ENCODE assay signal across 8 cellular contexts in the genomic region with DNA sequence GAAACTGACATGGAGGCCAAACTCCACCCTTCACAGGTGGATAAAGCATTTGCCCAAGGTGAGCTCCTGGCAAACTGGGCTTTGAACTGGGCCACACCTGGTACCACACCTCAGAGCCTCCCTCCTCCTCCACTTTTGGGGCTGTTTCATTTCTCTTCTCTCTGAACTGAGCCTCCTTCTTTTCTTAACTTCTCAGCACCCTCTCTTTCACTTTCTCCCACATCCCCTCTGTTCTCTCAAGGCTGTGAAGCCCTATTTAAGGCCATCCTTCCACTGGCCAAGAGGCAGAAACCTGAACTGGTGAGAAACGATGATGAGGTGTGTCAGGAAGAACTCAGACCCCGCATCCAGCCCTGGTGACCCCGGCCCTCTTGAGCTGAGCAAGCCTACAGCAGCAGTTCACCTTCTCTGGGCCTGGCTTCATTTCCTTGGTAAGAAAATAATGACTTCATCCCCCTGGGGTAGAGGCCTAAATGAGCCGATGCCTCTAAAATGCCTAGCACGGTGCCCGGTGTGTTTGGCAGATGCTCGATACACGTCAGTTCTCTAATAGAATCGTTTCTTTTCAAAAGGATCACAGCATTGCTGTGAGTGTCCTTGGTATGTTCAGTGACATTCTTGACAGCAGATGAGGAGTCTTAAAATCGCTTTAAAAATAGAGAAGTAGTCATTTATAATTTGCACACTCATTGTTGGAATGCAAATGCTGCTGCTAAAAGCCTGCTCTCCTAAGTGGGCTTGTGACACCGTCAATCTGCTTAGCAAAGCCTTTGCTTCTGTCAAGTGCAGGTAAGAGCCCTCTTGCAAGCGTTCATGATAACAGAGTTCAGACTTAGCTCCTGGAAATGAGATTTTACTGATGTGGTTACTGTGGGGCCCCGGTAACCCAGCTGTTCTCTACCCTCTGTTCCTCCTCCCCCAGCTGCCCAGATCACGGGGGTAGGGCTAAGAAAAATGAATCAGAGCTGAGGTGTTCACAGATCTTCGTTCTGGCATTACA.
DNase-seq lines count a peak whose midpoint lies in the region; ATAC-seq and TF ChIP-seq lines count a peak whose summit lies in the region.
"Had no signal": no experiment of that assay in that cellular context is flagged by ENCODE, and none has a peak within 500 bp of the region (broad histone marks: within the 10 kb centered on the region; RNA-seq: fewer than 3 reads in every experiment).

No MANE protein-coding gene starts in this region.

- H3K27ac Mint-ChIP-seq in activated CD4-positive, alpha-beta T cell treated with anti-CD3 and anti-CD28 coated beads, Interleukin-2, amount 10 ng/mL, durations not matched to agents 24 days and 14 days, result peak overlapping the region; percentile 62
- H3K27ac Mint-ChIP-seq in stimulated activated memory B cell treated with anti-CD40 and anti-IgM and Interleukin-4, amounts not matched to agents 10 μg/mL and 1 μg/mL and 100 μg/mL, for 72 hours, result peak overlapping the region; percentile 73
- no peak overlapping the region for H3K27ac Mint-ChIP-seq in progenitor cell of endocrine pancreas

- intact Hi-C loops in activated CD4-positive, alpha-beta T cell treated with anti-CD3 and anti-CD28 coated beads, Interleukin-2, amount 10 ng/mL, durations not matched to agents 24 days and 14 days (cut with micrococcal nuclease), result loop anchor here (1.0 kb wide), 1 partner anchor 51 kb away; no protein-coding TSS in a partner anchor

- no peaks in the 10 kb centered on the region for H3K36me3 ChIP-seq in H7 (replicated peaks; ENCODE audit: control insufficient read depth, insufficient read depth, low read length)

- ATAC-seq in HG03095 (IDR thresholded peaks at IDR 0.05; ENCODE audit: unreplicated experiment), result peak; percentile 69
- ATAC-seq in stimulated activated memory B cell treated with anti-CD40 and anti-IgM and Interleukin-4, amounts not matched to agents 10 μg/mL and 1 μg/mL and 100 μg/mL, for 72 hours, result peak; percentile 85
- ATAC-seq: HCT116 had no signal

- peak; percentile 90 for DNase-seq in activated CD4-positive, alpha-beta T cell treated with anti-CD3 and anti-CD28 coated beads, Interleukin-2, amount 10 ng/mL, durations not matched to agents 24 days and 14 days
- DNase-seq in effector CD8-positive, alpha-beta T cell (lab: John Stamatoyannopoulos, UW), result peak; percentile 29
- no peak for DNase-seq in H7
- DNase-seq in HK-2 (ENCODE audit: unreplicated experiment), result no peak
- no peak for DNase-seq in progenitor cell of endocrine pancreas (ENCODE audit: low spot score, unreplicated experiment)

- H3K4me1 Mint-ChIP-seq in activated CD4-positive, alpha-beta T cell treated with anti-CD3 and anti-CD28 coated beads, Interleukin-2, amount 10 ng/mL, durations not matched to agents 24 days and 14 days, result peaks cover 24% of the 10 kb centered on the region
- peaks cover 21% of the 10 kb centered on the region for H3K4me1 Mint-ChIP-seq in stimulated activated memory B cell treated with anti-CD40 and anti-IgM and Interleukin-4, amounts not matched to agents 10 μg/mL and 1 μg/mL and 100 μg/mL, for 72 hours
- H3K4me1 Mint-ChIP-seq in progenitor cell of endocrine pancreas (ENCODE audit: low read depth), result no peaks in the 10 kb centered on the region

- H3K36me3 Mint-ChIP-seq in activated CD4-positive, alpha-beta T cell treated with anti-CD3 and anti-CD28 coated beads, Interleukin-2, amount 10 ng/mL, durations not matched to agents 24 days and 14 days (ENCODE audit: low read depth), result no peaks in the 10 kb centered on the region
- no peaks in the 10 kb centered on the region for H3K36me3 Mint-ChIP-seq in stimulated activated memory B cell treated with anti-CD40 and anti-IgM and Interleukin-4, amounts not matched to agents 10 μg/mL and 1 μg/mL and 100 μg/mL, for 72 hours
- no peaks in the 10 kb centered on the region for H3K36me3 Mint-ChIP-seq in progenitor cell of endocrine pancreas (ENCODE audit: insufficient read depth)

- TF ChIP-seq CTCF in progenitor cell of endocrine pancreas (IDR thresholded peaks at IDR 0.05; ENCODE audit: unreplicated experiment), result no peak

- H3K4me3 ChIP-seq in H7 (ENCODE audit: insufficient read depth, low read depth, low read length), result no peak overlapping the region

- H3K27me3 Mint-ChIP-seq in activated CD4-positive, alpha-beta T cell treated with anti-CD3 and anti-CD28 coated beads, Interleukin-2, amount 10 ng/mL, durations not matched to agents 24 days and 14 days, result peaks cover 37% of the 10 kb centered on the region
- H3K27me3 Mint-ChIP-seq in stimulated activated memory B cell treated with anti-CD40 and anti-IgM and Interleukin-4, amounts not matched to agents 10 μg/mL and 1 μg/mL and 100 μg/mL, for 72 hours, result peaks cover 21% of the 10 kb centered on the region
- peaks cover 22% of the 10 kb centered on the region for H3K27me3 Mint-ChIP-seq in progenitor cell of endocrine pancreas

- no peaks in the 10 kb centered on the region for H3K27me3 ChIP-seq in H7 (ENCODE audit: control insufficient read depth, insufficient read depth, low read length)

- no peaks in the 10 kb centered on the region for H3K9me3 Mint-ChIP-seq in activated CD4-positive, alpha-beta T cell treated with anti-CD3 and anti-CD28 coated beads, Interleukin-2, amount 10 ng/mL, durations not matched to agents 24 days and 14 days
- peaks cover 3% of the 10 kb centered on the region for H3K9me3 Mint-ChIP-seq in stimulated activated memory B cell treated with anti-CD40 and anti-IgM and Interleukin-4, amounts not matched to agents 10 μg/mL and 1 μg/mL and 100 μg/mL, for 72 hours
- no peaks in the 10 kb centered on the region for H3K9me3 Mint-ChIP-seq in progenitor cell of endocrine pancreas (ENCODE audit: low read depth)

- H3K4me3 Mint-ChIP-seq in activated CD4-positive, alpha-beta T cell treated with anti-CD3 and anti-CD28 coated beads, Interleukin-2, amount 10 ng/mL, durations not matched to agents 24 days and 14 days, result peak overlapping the region; percentile 69
- H3K4me3 Mint-ChIP-seq in stimulated activated memory B cell treated with anti-CD40 and anti-IgM and Interleukin-4, amounts not matched to agents 10 μg/mL and 1 μg/mL and 100 μg/mL, for 72 hours, result no peak overlapping the region
- no peak overlapping the region for H3K4me3 Mint-ChIP-seq in progenitor cell of endocrine pancreas (ENCODE audit: low read depth)

Comparison
In these comparisons a context has a peak if more than half of its experiments do, and no peak if none do; other contexts are left out.
1. DNase-seq: peak in activated CD4-positive, alpha-beta T cell treated with anti-CD3 and anti-CD28 coated beads, Interleukin-2, amount 10 ng/mL, durations not matched to agents 24 days and 14 days (single experiment) and effector CD8-positive, alpha-beta T cell (single experiment); none in H7 (single experiment), HK-2 (single experiment) and progenitor cell of endocrine pancreas (single experiment).